13 cellular contexts compared by ENCODE assay signal in the genomic region with DNA sequence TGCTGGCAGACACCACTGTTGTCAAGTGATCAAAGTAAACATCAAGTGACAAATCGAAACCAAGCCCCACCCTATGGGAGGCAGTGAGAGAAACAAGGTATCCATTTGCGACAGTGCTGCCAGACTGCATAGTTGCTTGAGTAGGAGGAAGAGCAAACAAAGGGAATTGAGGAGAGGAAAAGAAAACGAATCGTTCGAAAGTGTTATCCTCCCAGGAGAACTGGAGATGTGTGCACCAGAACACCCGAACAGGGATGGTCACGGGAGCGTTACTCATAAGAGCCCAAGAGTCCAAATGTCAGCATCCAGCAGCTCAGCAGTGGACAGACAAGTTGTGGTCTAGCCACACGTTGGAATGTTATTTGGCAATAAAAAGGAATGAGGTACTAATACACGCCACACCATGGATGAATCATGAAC. TPM values are rescaled to one million over a fixed set of nuclear protein-coding genes. Genes with fewer than 3 reads are reported as not detected.
DNase-seq lines count a peak whose midpoint lies in the region; FAIRE-seq and TF ChIP-seq lines count a peak whose summit lies in the region.
"Had no signal": no experiment of that assay in that cellular context is flagged by ENCODE, and none has a peak within 500 bp of the region (broad histone marks: within the 10 kb centered on the region; RNA-seq: fewer than 3 reads in every experiment).

No MANE protein-coding gene starts in this region.

- H3K36me3 Mint-ChIP-seq in activated CD4-positive, alpha-beta memory T cell treated with anti-CD3 and anti-CD28 coated beads, Interleukin-2, amount 10 ng/mL, durations not matched to agents 7 days and 5 days (ENCODE audit: low read depth): no peaks in the 10 kb centered on the region
- H3K36me3 Mint-ChIP-seq in CD14-positive monocyte: no peaks in the 10 kb centered on the region
- H3K36me3 Mint-ChIP-seq: naive thymus-derived CD8-positive, alpha-beta T cell had no signal

- intact Hi-C loops in CD14-positive monocyte (cut with micrococcal nuclease): loop anchor here in 1 of 2 donors (10.0 kb wide), 1 partner anchor 70 kb away; no protein-coding TSS in a partner anchor

- no peak for TF ChIP-seq CTCF in fibroblast of mammary gland (conservative IDR thresholded peaks at IDR 0.05; ENCODE audit: control insufficient read depth, insufficient read depth, low read depth, low read length)
- TF ChIP-seq CTCF in CD14-positive monocyte (IDR thresholded peaks at IDR 0.05): no peak

- H3K4me1 Mint-ChIP-seq in activated CD4-positive, alpha-beta memory T cell treated with anti-CD3 and anti-CD28 coated beads, Interleukin-2, amount 10 ng/mL, durations not matched to agents 7 days and 5 days: no peaks in the 10 kb centered on the region
- H3K4me1 Mint-ChIP-seq in CD14-positive monocyte: peaks cover 20% of the 10 kb centered on the region

- no peak overlapping the region for H3K4me3 Mint-ChIP-seq in activated CD4-positive, alpha-beta memory T cell treated with anti-CD3 and anti-CD28 coated beads, Interleukin-2, amount 10 ng/mL, durations not matched to agents 7 days and 5 days
- H3K4me3 Mint-ChIP-seq in CD14-positive monocyte: no peak overlapping the region
- H3K4me3 Mint-ChIP-seq: dendritic cell treated with granulocyte-macrophage colony-stimulating factor and Interleukin-4, amounts not matched to agents 40 ng/mL and 50 ng/mL, for 4 days; naive thymus-derived CD8-positive, alpha-beta T cell had no signal

- POLR2A ChIA-PET in activated CD4-positive, alpha-beta memory T cell treated with anti-CD3 and anti-CD28 coated beads, Interleukin-2, amount 10 ng/mL, durations not matched to agents 7 days and 5 days (lab: Charles Lee): no interaction called here

- peak; percentile 73 for DNase-seq in NCI-H345 (lab: John Stamatoyannopoulos, UW)
- DNase-seq in NCI-H345 treated with DMSO at 0.1 percent for 48 hours (lab: John Stamatoyannopoulos, UW; ENCODE audit: unreplicated experiment): no peak
- peak; percentile 49 for DNase-seq in NCI-H69 (lab: John Stamatoyannopoulos, UW)
- DNase-seq in fibroblast of mammary gland (ENCODE audit: low read depth): peak; percentile 97
- no peak for DNase-seq in inferior parietal cortex (ENCODE audit: extremely low spot score)
- no peak for DNase-seq in activated CD4-positive, alpha-beta memory T cell treated with anti-CD3 and anti-CD28 coated beads, Interleukin-2, amount 10 ng/mL, durations not matched to agents 7 days and 5 days
- DNase-seq in GM19239 (ENCODE audit: insufficient read length, low spot score): no peak
- no peak for DNase-seq in CD14-positive monocyte (ENCODE audit: low spot score)
- DNase-seq: activated effector memory CD4-positive, alpha-beta T cell treated with anti-CD3 and anti-CD28 coated beads, Interleukin-2, amount 50 U/mL, for 16 hours; MM.1S; naive thymus-derived CD8-positive, alpha-beta T cell; OCI-M1 had no signal

- peak overlapping the region; percentile 32 for H3K4me3 ChIP-seq in fibroblast of mammary gland (ENCODE audit: control insufficient read depth, low read depth, low read length)

- CTCF ChIA-PET in activated CD4-positive, alpha-beta memory T cell treated with anti-CD3 and anti-CD28 coated beads, Interleukin-2, amount 10 ng/mL, durations not matched to agents 7 days and 5 days (lab: Charles Lee): no interaction called here

- no peak overlapping the region for H3K27ac Mint-ChIP-seq in activated CD4-positive, alpha-beta memory T cell treated with anti-CD3 and anti-CD28 coated beads, Interleukin-2, amount 10 ng/mL, durations not matched to agents 7 days and 5 days
- peak overlapping the region in 1 of 7 donors; percentile 32 for H3K27ac Mint-ChIP-seq in CD14-positive monocyte
- H3K27ac Mint-ChIP-seq: dendritic cell treated with granulocyte-macrophage colony-stimulating factor and Interleukin-4, amounts not matched to agents 40 ng/mL and 50 ng/mL, for 4 days; naive thymus-derived CD8-positive, alpha-beta T cell had no signal

- H3K27me3 Mint-ChIP-seq in activated CD4-positive, alpha-beta memory T cell treated with anti-CD3 and anti-CD28 coated beads, Interleukin-2, amount 10 ng/mL, durations not matched to agents 7 days and 5 days: peaks cover 16% of the 10 kb centered on the region
- H3K27me3 Mint-ChIP-seq in CD14-positive monocyte (ENCODE audit: low read depth in 3 of 3): peaks cover 9 to 24% (median 14%) of the 10 kb centered on the region in 3 donors

- H3K9me3 Mint-ChIP-seq in activated CD4-positive, alpha-beta memory T cell treated with anti-CD3 and anti-CD28 coated beads, Interleukin-2, amount 10 ng/mL, durations not matched to agents 7 days and 5 days: no peaks in the 10 kb centered on the region
- H3K9me3 Mint-ChIP-seq in CD14-positive monocyte: peaks cover 0 to 3% (median 0%) of the 10 kb centered on the region in 7 donors
- H3K9me3 Mint-ChIP-seq: dendritic cell treated with granulocyte-macrophage colony-stimulating factor and Interleukin-4, amounts not matched to agents 40 ng/mL and 50 ng/mL, for 4 days; naive thymus-derived CD8-positive, alpha-beta T cell had no signal

- FAIRE-seq in GM19239 (lab: Jason Lieb, UNC): no peak

RNA-seq across cellular contexts. Expression of gene NUP50, which starts 58.4 kb away (rescaled TPM):
- 100 to 1,000 TPM; 160 to 167 TPM for total RNA-seq in activated CD4-positive, alpha-beta memory T cell treated with anti-CD3 and anti-CD28 coated beads, Interleukin-2, amount 10 ng/mL, durations not matched to agents 7 days and 5 days
- 10 to 100 TPM; 23.4 to 28.4 TPM for polyA plus RNA-seq in CD14-positive monocyte

Comparison
In these comparisons a context has a peak if more than half of its experiments do, and no peak if none do; other contexts are left out.
1. DNase-seq: peak in NCI-H345 (single experiment), NCI-H69 (single experiment) and fibroblast of mammary gland (single experiment); none in NCI-H345 treated with DMSO at 0.1 percent for 48 hours (single experiment), inferior parietal cortex (single experiment), activated CD4-positive, alpha-beta memory T cell treated with anti-CD3 and anti-CD28 coated beads, Interleukin-2, amount 10 ng/mL, durations not matched to agents 7 days and 5 days (single experiment), GM19239 (single experiment) and CD14-positive monocyte (single experiment).